In the genomic region with DNA sequence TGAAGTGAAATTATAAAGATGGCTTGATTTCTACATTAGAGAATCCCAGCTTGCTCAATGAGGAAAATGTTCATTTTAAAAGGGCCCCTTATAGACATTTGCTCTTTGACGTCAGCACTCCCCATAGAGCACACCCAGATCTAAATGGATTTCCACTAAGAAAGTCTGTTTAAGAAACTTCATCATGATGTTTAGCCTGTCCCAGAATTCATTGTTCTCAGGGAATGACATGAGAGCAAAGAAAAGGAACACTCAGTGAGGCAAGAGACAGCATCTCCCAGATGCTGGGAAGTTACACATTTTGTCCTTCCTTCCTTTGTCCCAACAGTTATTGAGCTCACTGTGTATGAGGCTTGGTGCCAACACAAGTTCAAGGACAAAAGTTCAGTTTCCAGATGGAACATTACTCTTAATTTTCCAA, we compare ENCODE assay signal across 1 cellular context.
TF ChIP-seq lines count a peak whose summit lies in the region.

No MANE protein-coding gene starts in this region.

TF ChIP-seq in HepG2, 621 proteins besides CTCF, POLR2A, EP300 and RAD21 (continued from another document):
- TF ChIP-seq RFX5 (IDR thresholded peaks at IDR 0.05; ENCODE audit: low read depth, low read length) = no peak
- TF ChIP-seq NFYC (CRISPR knock-in tag; IDR thresholded peaks at IDR 0.05) = peak; percentile 22; the same call in 1 of the 2 replicates
- 0 out of 2 replicates have a peak, but pooled peaks have one; percentile 18 for TF ChIP-seq NR2F2 (IDR thresholded peaks at IDR 0.05; ENCODE audit: borderline replicate concordance, low read depth)
- TF ChIP-seq, protein P1, sequence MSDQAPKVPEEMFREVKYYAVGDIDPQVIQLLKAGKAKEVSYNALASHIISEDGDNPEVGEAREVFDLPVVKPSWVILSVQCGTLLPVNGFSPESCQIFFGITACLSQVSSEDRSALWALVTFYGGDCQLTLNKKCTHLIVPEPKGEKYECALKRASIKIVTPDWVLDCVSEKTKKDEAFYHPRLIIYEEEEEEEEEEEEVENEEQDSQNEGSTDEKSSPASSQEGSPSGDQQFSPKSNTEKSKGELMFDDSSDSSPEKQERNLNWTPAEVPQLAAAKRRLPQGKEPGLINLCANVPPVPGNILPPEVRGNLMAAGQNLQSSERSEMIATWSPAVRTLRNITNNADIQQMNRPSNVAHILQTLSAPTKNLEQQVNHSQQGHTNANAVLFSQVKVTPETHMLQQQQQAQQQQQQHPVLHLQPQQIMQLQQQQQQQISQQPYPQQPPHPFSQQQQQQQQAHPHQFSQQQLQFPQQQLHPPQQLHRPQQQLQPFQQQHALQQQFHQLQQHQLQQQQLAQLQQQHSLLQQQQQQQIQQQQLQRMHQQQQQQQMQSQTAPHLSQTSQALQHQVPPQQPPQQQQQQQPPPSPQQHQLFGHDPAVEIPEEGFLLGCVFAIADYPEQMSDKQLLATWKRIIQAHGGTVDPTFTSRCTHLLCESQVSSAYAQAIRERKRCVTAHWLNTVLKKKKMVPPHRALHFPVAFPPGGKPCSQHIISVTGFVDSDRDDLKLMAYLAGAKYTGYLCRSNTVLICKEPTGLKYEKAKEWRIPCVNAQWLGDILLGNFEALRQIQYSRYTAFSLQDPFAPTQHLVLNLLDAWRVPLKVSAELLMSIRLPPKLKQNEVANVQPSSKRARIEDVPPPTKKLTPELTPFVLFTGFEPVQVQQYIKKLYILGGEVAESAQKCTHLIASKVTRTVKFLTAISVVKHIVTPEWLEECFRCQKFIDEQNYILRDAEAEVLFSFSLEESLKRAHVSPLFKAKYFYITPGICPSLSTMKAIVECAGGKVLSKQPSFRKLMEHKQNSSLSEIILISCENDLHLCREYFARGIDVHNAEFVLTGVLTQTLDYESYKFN (CRISPR knock-in tag; conservative IDR thresholded peaks at IDR 0.05) = peak; percentile 27; the same call in 1 of the 2 replicates
- TF ChIP-seq POLR2AphosphoS2 (IDR thresholded peaks at IDR 0.05; ENCODE audit: low read depth, low read length) = peak; percentile 84
- peak; percentile 97; the same call in 1 of the 2 replicates for TF ChIP-seq ZC3H4 (CRISPR knock-in tag; IDR thresholded peaks at IDR 0.05; ENCODE audit: borderline replicate concordance)
- peak; percentile 56 for TF ChIP-seq TEAD3 (CRISPR knock-in tag; optimal IDR thresholded peaks at IDR 0.05; ENCODE audit: borderline replicate concordance)
- no peak for TF ChIP-seq ZNF20 (CRISPR knock-in tag; IDR thresholded peaks at IDR 0.05)
